In genomic region chr7:41416208-41416595, GRCh38 we compare ENCODE assay signal across 16 cellular contexts.
"Had no signal": no experiment of that assay in that cellular context is flagged by ENCODE, and none has a peak within 500 bp of the region (broad histone marks: within the 10 kb centered on the region; RNA-seq: fewer than 3 reads in every experiment).

No MANE protein-coding gene starts in this region.

- H3K36me3 ChIP-seq: adrenal gland, heart left ventricle, sigmoid colon, stomach, thoracic aorta, WERI-Rb-1 had no signal

- ATAC-seq: activated CD4-positive, alpha-beta T cell treated with anti-CD3 and anti-CD28 coated beads for 36 hours; activated CD8-positive, alpha-beta memory T cell treated with anti-CD3 and anti-CD28 coated beads, Interleukin-2, amount 10 ng/mL, durations not matched to agents 7 days and 5 days; esophagus mucosa; heart left ventricle had no signal

- DNase-seq: activated CD4-positive, alpha-beta memory T cell treated with anti-CD3 and anti-CD28 coated beads for 36 hours; activated CD4-positive, alpha-beta T cell treated with anti-CD3 and anti-CD28 coated beads for 36 hours; activated CD8-positive, alpha-beta memory T cell treated with anti-CD3 and anti-CD28 coated beads, Interleukin-2, amount 10 ng/mL, durations not matched to agents 7 days and 5 days; activated naive CD4-positive, alpha-beta T cell treated with anti-CD3 and anti-CD28 coated beads, Interleukin-2, amount 50 U/mL, for 16 hours; activated T-cell treated with anti-CD3 and anti-CD28 coated beads, Interleukin-2, amount 50 U/mL, for 24 hours; adrenal gland; heart left ventricle; naive B cell; sigmoid colon; stimulated activated CD4-positive, alpha-beta T cell treated with anti-CD3 and anti-CD28 coated beads, Interleukin-1b, Interleukin-23, amount 100 ng/mL, for 48 hours; stomach; WERI-Rb-1 had no signal

- H3K27me3 ChIP-seq: adrenal gland, heart left ventricle, sigmoid colon, stomach had no signal

- H3K9me3 ChIP-seq: sigmoid colon, thoracic aorta had no signal

- H3K4me3 Mint-ChIP-seq: activated CD4-positive, alpha-beta memory T cell treated with anti-CD3 and anti-CD28 coated beads for 36 hours; activated CD4-positive, alpha-beta T cell treated with anti-CD3 and anti-CD28 coated beads for 36 hours; activated CD8-positive, alpha-beta memory T cell treated with anti-CD3 and anti-CD28 coated beads, Interleukin-2, amount 10 ng/mL, durations not matched to agents 7 days and 5 days; activated T-cell treated with anti-CD3 and anti-CD28 coated beads, Interleukin-2, amount 50 U/mL, for 24 hours; naive B cell; T-helper 1 cell treated with Interleukin-12 subunit alpha and Interleukin-12 subunit beta and Interleukin-4 antibody, amounts not matched to agents 30 μg/mL and 1 μg/mL, for 36 hours had no signal

- H3K27ac Mint-ChIP-seq: activated CD4-positive, alpha-beta memory T cell treated with anti-CD3 and anti-CD28 coated beads for 36 hours; activated CD4-positive, alpha-beta T cell treated with anti-CD3 and anti-CD28 coated beads for 36 hours; activated CD8-positive, alpha-beta memory T cell treated with anti-CD3 and anti-CD28 coated beads, Interleukin-2, amount 10 ng/mL, durations not matched to agents 7 days and 5 days; activated T-cell treated with anti-CD3 and anti-CD28 coated beads, Interleukin-2, amount 50 U/mL, for 24 hours; naive B cell; T-helper 1 cell treated with Interleukin-12 subunit alpha and Interleukin-12 subunit beta and Interleukin-4 antibody, amounts not matched to agents 30 μg/mL and 1 μg/mL, for 36 hours had no signal

- H3K9me3 Mint-ChIP-seq: activated T-cell treated with anti-CD3 and anti-CD28 coated beads, Interleukin-2, amount 50 U/mL, for 24 hours had no signal

- H3K27me3 Mint-ChIP-seq: activated CD4-positive, alpha-beta memory T cell treated with anti-CD3 and anti-CD28 coated beads for 36 hours; activated CD4-positive, alpha-beta T cell treated with anti-CD3 and anti-CD28 coated beads for 36 hours; activated CD8-positive, alpha-beta memory T cell treated with anti-CD3 and anti-CD28 coated beads, Interleukin-2, amount 10 ng/mL, durations not matched to agents 7 days and 5 days; activated T-cell treated with anti-CD3 and anti-CD28 coated beads, Interleukin-2, amount 50 U/mL, for 24 hours; naive B cell had no signal

- H3K4me1 ChIP-seq: adrenal gland, parathyroid adenoma, sigmoid colon, stomach had no signal

- H3K4me3 ChIP-seq: adrenal gland, heart left ventricle, sigmoid colon, stomach, thoracic aorta had no signal

- H3K36me3 Mint-ChIP-seq: activated CD4-positive, alpha-beta memory T cell treated with anti-CD3 and anti-CD28 coated beads for 36 hours; activated CD8-positive, alpha-beta memory T cell treated with anti-CD3 and anti-CD28 coated beads, Interleukin-2, amount 10 ng/mL, durations not matched to agents 7 days and 5 days; naive B cell had no signal

- H3K27ac ChIP-seq: adrenal gland, heart left ventricle, parathyroid adenoma, sigmoid colon, stomach, thoracic aorta, WERI-Rb-1 had no signal

- H3K4me1 Mint-ChIP-seq: activated CD4-positive, alpha-beta T cell treated with anti-CD3 and anti-CD28 coated beads for 36 hours; activated CD8-positive, alpha-beta memory T cell treated with anti-CD3 and anti-CD28 coated beads, Interleukin-2, amount 10 ng/mL, durations not matched to agents 7 days and 5 days; naive B cell had no signal
